Comparison of ENCODE assay signal across 25 cellular contexts in genomic region chr10:101446947-101447346, GRCh38.
"Had no signal": no experiment of that assay in that cellular context is flagged by ENCODE, and none has a peak within 500 bp of the region (broad histone marks: within the 10 kb centered on the region; RNA-seq: fewer than 3 reads in every experiment).

No MANE protein-coding gene starts in this region.

- H3K36me3 Mint-ChIP-seq: activated CD8-positive, alpha-beta memory T cell treated with anti-CD3 and anti-CD28 coated beads, Interleukin-2, amount 10 ng/mL, durations not matched to agents 7 days and 5 days; activated naive CD4-positive, alpha-beta T cell treated with anti-CD3 and anti-CD28 coated beads, Interleukin-2, amount 10 ng/mL, durations not matched to agents 7 days and 5 days; immature natural killer cell; memory B cell; stimulated activated effector memory CD8-positive, alpha-beta T cell treated with anti-CD3 and anti-CD28 coated beads, Interleukin-12 subunit alpha, Interleukin-12 subunit beta, amount 100 ng/mL, for 72 hours had no signal

- H3K9me3 Mint-ChIP-seq: activated CD4-positive, alpha-beta T cell treated with anti-CD3 and anti-CD28 coated beads, Interleukin-2, amount 10 ng/mL, durations not matched to agents 7 days and 5 days; activated CD8-positive, alpha-beta T cell treated with anti-CD3 and anti-CD28 coated beads for 36 hours; activated naive CD4-positive, alpha-beta T cell treated with anti-CD3 and anti-CD28 coated beads, Interleukin-2, amount 10 ng/mL, durations not matched to agents 7 days and 5 days; dendritic cell treated with granulocyte-macrophage colony-stimulating factor and Interleukin-4, amounts not matched to agents 40 ng/mL and 50 ng/mL, for 4 days; immature natural killer cell; memory B cell; nephron progenitor cell; stimulated activated effector memory CD8-positive, alpha-beta T cell treated with anti-CD3 and anti-CD28 coated beads, Interleukin-12 subunit alpha, Interleukin-12 subunit beta, amount 100 ng/mL, for 72 hours; stimulated activated naive CD8-positive, alpha-beta T cell treated with anti-CD3 and anti-CD28 coated beads, Interleukin-15, amount 100 ng/mL, for 72 hours had no signal

- H3K27ac ChIP-seq: body of pancreas, hepatocyte, left lung, tibial artery, VCaP had no signal

- H3K4me3 Mint-ChIP-seq: activated CD4-positive, alpha-beta T cell treated with anti-CD3 and anti-CD28 coated beads, Interleukin-2, amount 10 ng/mL, durations not matched to agents 7 days and 5 days; activated CD8-positive, alpha-beta memory T cell treated with anti-CD3 and anti-CD28 coated beads, Interleukin-2, amount 10 ng/mL, durations not matched to agents 7 days and 5 days; activated CD8-positive, alpha-beta T cell treated with anti-CD3 and anti-CD28 coated beads for 36 hours; activated naive CD4-positive, alpha-beta T cell treated with anti-CD3 and anti-CD28 coated beads, Interleukin-2, amount 10 ng/mL, durations not matched to agents 7 days and 5 days; dendritic cell treated with granulocyte-macrophage colony-stimulating factor and Interleukin-4, amounts not matched to agents 40 ng/mL and 50 ng/mL, for 4 days; immature natural killer cell; memory B cell; nephron progenitor cell; stimulated activated effector memory CD8-positive, alpha-beta T cell treated with anti-CD3 and anti-CD28 coated beads, Interleukin-12 subunit alpha, Interleukin-12 subunit beta, amount 100 ng/mL, for 72 hours; stimulated activated naive CD8-positive, alpha-beta T cell treated with anti-CD3 and anti-CD28 coated beads, Interleukin-15, amount 100 ng/mL, for 72 hours had no signal

- H3K27ac Mint-ChIP-seq: activated CD4-positive, alpha-beta T cell treated with anti-CD3 and anti-CD28 coated beads, Interleukin-2, amount 10 ng/mL, durations not matched to agents 7 days and 5 days; activated CD8-positive, alpha-beta memory T cell treated with anti-CD3 and anti-CD28 coated beads, Interleukin-2, amount 10 ng/mL, durations not matched to agents 7 days and 5 days; activated CD8-positive, alpha-beta T cell treated with anti-CD3 and anti-CD28 coated beads for 36 hours; activated naive CD4-positive, alpha-beta T cell treated with anti-CD3 and anti-CD28 coated beads, Interleukin-2, amount 10 ng/mL, durations not matched to agents 7 days and 5 days; dendritic cell treated with granulocyte-macrophage colony-stimulating factor and Interleukin-4, amounts not matched to agents 40 ng/mL and 50 ng/mL, for 4 days; immature natural killer cell; memory B cell; nephron progenitor cell; stimulated activated effector memory CD8-positive, alpha-beta T cell treated with anti-CD3 and anti-CD28 coated beads, Interleukin-12 subunit alpha, Interleukin-12 subunit beta, amount 100 ng/mL, for 72 hours; stimulated activated naive CD8-positive, alpha-beta T cell treated with anti-CD3 and anti-CD28 coated beads, Interleukin-15, amount 100 ng/mL, for 72 hours had no signal

- H3K4me3 ChIP-seq: body of pancreas, hepatocyte, left lung, tibial artery had no signal

- H3K9me3 ChIP-seq: body of pancreas, left lung, tibial artery had no signal

- ATAC-seq: activated CD4-positive, CD25-positive, alpha-beta regulatory T cell treated with anti-CD3 and anti-CD28 coated beads, Interleukin-2, amount 50 U/mL, for 24 hours; activated CD8-positive, alpha-beta memory T cell treated with anti-CD3 and anti-CD28 coated beads, Interleukin-2, amount 10 ng/mL, durations not matched to agents 7 days and 5 days; activated CD8-positive, alpha-beta T cell treated with anti-CD3 and anti-CD28 coated beads for 36 hours; body of pancreas; left lung; stimulated activated effector memory CD8-positive, alpha-beta T cell treated with anti-CD3 and anti-CD28 coated beads, Interleukin-12 subunit alpha, Interleukin-12 subunit beta, amount 100 ng/mL, for 72 hours; stimulated activated naive CD8-positive, alpha-beta T cell treated with anti-CD3 and anti-CD28 coated beads, Interleukin-15, amount 100 ng/mL, for 72 hours had no signal

- H2AFZ ChIP-seq: hepatocyte had no signal

- FAIRE-seq: small intestine had no signal

- DNase-seq: activated CD4-positive, alpha-beta T cell treated with anti-CD3 and anti-CD28 coated beads, Interleukin-2, amount 10 ng/mL, durations not matched to agents 7 days and 5 days; activated CD8-positive, alpha-beta memory T cell treated with anti-CD3 and anti-CD28 coated beads, Interleukin-2, amount 10 ng/mL, durations not matched to agents 7 days and 5 days; activated CD8-positive, alpha-beta T cell treated with anti-CD3 and anti-CD28 coated beads for 36 hours; activated effector memory CD4-positive, alpha-beta T cell treated with anti-CD3 and anti-CD28 coated beads, Interleukin-2, amount 50 U/mL, for 16 hours; activated naive CD4-positive, alpha-beta T cell treated with anti-CD3 and anti-CD28 coated beads, Interleukin-2, amount 10 ng/mL, durations not matched to agents 7 days and 5 days; activated T-cell treated with anti-CD3 and anti-CD28 coated beads for 4 hours; body of pancreas; caudate nucleus; effector CD4-positive, alpha-beta T cell; erythroblast; foreskin fibroblast; immature natural killer cell; left lung; nephron progenitor cell; posterior cingulate gyrus; small intestine; stimulated activated CD4-positive, alpha-beta T cell treated with anti-CD3 and anti-CD28 coated beads, Interleukin-2, amount 100 ng/mL, for 24 hours; stimulated activated naive CD8-positive, alpha-beta T cell treated with anti-CD3 and anti-CD28 coated beads, Interleukin-15, amount 100 ng/mL, for 72 hours; tibial artery had no signal

- H3K4me1 ChIP-seq: body of pancreas, left lung had no signal

- H3K4me2 ChIP-seq: hepatocyte had no signal

- H3K36me3 ChIP-seq: left lung, tibial artery had no signal

- H3K27me3 ChIP-seq: body of pancreas, hepatocyte, left lung, tibial artery had no signal

- H3K27me3 Mint-ChIP-seq: activated CD8-positive, alpha-beta T cell treated with anti-CD3 and anti-CD28 coated beads for 36 hours; activated naive CD4-positive, alpha-beta T cell treated with anti-CD3 and anti-CD28 coated beads, Interleukin-2, amount 10 ng/mL, durations not matched to agents 7 days and 5 days; memory B cell; stimulated activated naive CD8-positive, alpha-beta T cell treated with anti-CD3 and anti-CD28 coated beads, Interleukin-15, amount 100 ng/mL, for 72 hours had no signal
